In the genomic region with DNA sequence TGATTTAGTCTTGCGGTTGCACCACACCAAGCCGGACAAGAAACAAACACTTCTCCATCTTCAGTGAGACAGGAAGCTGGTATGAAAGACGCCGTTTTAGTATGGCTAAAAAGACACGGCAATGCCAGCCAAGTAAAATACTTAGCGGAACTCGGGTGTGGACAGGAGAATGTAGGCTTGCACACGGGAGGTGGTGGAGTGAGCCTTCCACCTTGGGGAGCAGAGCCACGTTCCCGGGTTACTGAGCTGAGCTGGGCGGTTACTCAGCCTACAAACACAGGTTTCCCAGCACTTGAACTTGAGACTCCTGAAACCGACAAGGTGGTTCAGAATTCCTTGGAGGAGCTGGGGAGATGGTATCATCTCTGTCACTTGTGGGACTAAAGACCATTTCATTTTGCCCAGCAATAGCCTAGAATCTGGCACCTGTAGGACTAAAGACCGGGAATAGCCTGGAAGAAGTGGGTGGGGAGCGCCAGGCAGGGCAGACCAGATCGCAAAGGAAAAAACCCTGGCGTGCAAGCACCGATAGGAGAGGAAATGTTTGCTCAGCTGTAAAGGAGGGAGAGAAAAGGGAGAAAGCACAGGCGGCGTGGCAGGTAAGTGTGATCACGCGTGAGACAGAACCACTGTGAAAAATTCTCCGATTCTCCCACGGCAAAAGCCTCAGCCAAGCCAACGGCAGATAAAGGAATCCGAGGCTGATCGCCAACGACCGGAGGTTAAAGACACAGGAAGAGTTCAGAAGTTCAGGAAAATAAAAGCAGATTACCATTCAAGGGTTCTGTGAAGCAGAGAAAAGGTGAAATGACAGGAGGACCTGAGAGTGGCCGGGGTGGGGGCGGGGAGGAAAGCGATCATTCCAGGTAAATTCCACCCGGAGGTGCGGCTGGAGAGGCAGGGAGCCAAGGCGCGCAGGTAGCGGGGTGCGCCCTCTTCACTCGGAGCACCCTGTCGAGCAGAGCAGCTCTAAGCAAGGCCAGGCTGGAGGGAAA, we compare ENCODE assay signal across 7 cellular contexts. TPM values are rescaled to one million over a fixed set of nuclear protein-coding genes. Genes with fewer than 3 reads are reported as not detected.
DNase-seq lines count a peak whose midpoint lies in the region; ATAC-seq and TF ChIP-seq lines count a peak whose summit lies in the region.

No MANE protein-coding gene starts in this region.

- in situ Hi-C loops in HAP-1 (cut with MboI; ENCODE audit: low sequenced_read_pairs) = no loop called here

- H3K36me3 ChIP-seq in HAP-1 (replicated peaks) (no peaks in the 10 kb centered on the region), PC-9 (ENCODE audit: low read depth) (no peaks in the 10 kb centered on the region), fibroblast of lung (ENCODE audit: control insufficient read depth, insufficient read depth, low read length) (no peaks in the 10 kb centered on the region), rectal smooth muscle tissue (ENCODE audit: control insufficient read depth, insufficient read depth, low read length) (no peaks in the 10 kb centered on the region), WERI-Rb-1 (no peaks in the 10 kb centered on the region)

- no peak overlapping the region for H3K9ac ChIP-seq in fibroblast of lung (ENCODE audit: insufficient read depth, low read length)
- no peak overlapping the region for H3K9ac ChIP-seq in rectal smooth muscle tissue (ENCODE audit: low read length)

- peaks cover 12% of the 10 kb centered on the region; the same call in 1 of the 2 replicates for H3K27me3 ChIP-seq in HAP-1 (ENCODE audit: low read depth)
- H3K27me3 ChIP-seq in PC-9 (ENCODE audit: insufficient read depth, low read depth) = peaks cover 13% of the 10 kb centered on the region
- H3K27me3 ChIP-seq in fibroblast of lung (ENCODE audit: control insufficient read depth, insufficient read depth, low read length) = peaks cover 11% of the 10 kb centered on the region
- peaks cover 3% of the 10 kb centered on the region for H3K27me3 ChIP-seq in rectal smooth muscle tissue (ENCODE audit: control insufficient read depth, insufficient read depth, low read length)
- no peaks in the 10 kb centered on the region for H3K27me3 ChIP-seq in WERI-Rb-1 (ENCODE audit: insufficient read depth, low read depth, severe bottlenecking)

- CTCF ChIA-PET in PC-9 (lab: Charles Lee) = interaction anchor here (0.7 to 1.0 kb wide), 3 partner anchors 9 to 256 kb away, joined by 3 to 11 read pairs (median 4); no protein-coding TSS in a partner anchor

- peak overlapping the region; percentile 10; the same call in 1 of the 2 replicates for H3K4me3 ChIP-seq in HAP-1
- peak overlapping the region; percentile 50 for H3K4me3 ChIP-seq in PC-9
- H3K4me3 ChIP-seq in fibroblast of lung (replicated peaks in 1 of 4; ENCODE audit: control extremely low read depth in 1 of 4, insufficient read depth in 1 of 4, low read depth in 3 of 4, low read length in 4 of 4) = no peak overlapping the region
- H3K4me3 ChIP-seq in rectal smooth muscle tissue (ENCODE audit: low read length) = peak overlapping the region; percentile 38
- no peak overlapping the region for H3K4me3 ChIP-seq in WERI-Rb-1 (ENCODE audit: low read depth, low read length)

- H4K20me1 ChIP-seq in PC-9 (ENCODE audit: insufficient read depth) (no peaks in the 10 kb centered on the region), fibroblast of lung (ENCODE audit: control insufficient read depth, extremely low read depth, insufficient read depth, low read length) (no peaks in the 10 kb centered on the region)

- H3K79me2 ChIP-seq in PC-9 (ENCODE audit: low read depth) (no peaks in the 10 kb centered on the region), fibroblast of lung (ENCODE audit: control insufficient read depth, insufficient read depth, low read length) (no peaks in the 10 kb centered on the region)

- H3K27ac ChIP-seq in PC-9 (peak overlapping the region; percentile 49), fibroblast of lung (ENCODE audit: insufficient read depth, low read length) (no peak overlapping the region), rectal smooth muscle tissue (ENCODE audit: low read depth, low read length) (no peak overlapping the region), WERI-Rb-1 (no peak overlapping the region)

- H3K9me3 ChIP-seq in HAP-1 = no peaks in the 10 kb centered on the region
- H3K9me3 ChIP-seq in PC-9 (ENCODE audit: insufficient read depth, low read depth) = no peaks in the 10 kb centered on the region
- H3K9me3 ChIP-seq in fibroblast of lung (ENCODE audit: control insufficient read depth, insufficient read depth, low read depth, low read length) = no peaks in the 10 kb centered on the region
- no peaks in the 10 kb centered on the region for H3K9me3 ChIP-seq in WERI-Rb-1 (ENCODE audit: severe bottlenecking)

- no peaks in the 10 kb centered on the region for H3K9me2 ChIP-seq in PC-9 (ENCODE audit: insufficient read depth)

- POLR2A ChIA-PET in PC-9 (lab: Charles Lee; ENCODE audit: unreplicated experiment) = interaction anchor here (0.7 kb wide), 1 partner anchor 264 kb away, joined by 5 read pairs; no protein-coding TSS in a partner anchor

- TF ChIP-seq CTCF in PC-9 (conservative IDR thresholded peaks at IDR 0.05) = no peak
- TF ChIP-seq CTCF in fibroblast of lung (conservative IDR thresholded peaks at IDR 0.05 in 1 of 2, IDR thresholded peaks at IDR 0.05 in 1 of 2; ENCODE audit: low read depth in 1 of 2, low read length in 2 of 2) = no peak
- no peak for TF ChIP-seq CTCF in WERI-Rb-1 (IDR thresholded peaks at IDR 0.05; ENCODE audit: low read depth, low read length)

- H2AFZ ChIP-seq in PC-9 (peak overlapping the region; percentile 70; the same call in 1 of the 2 replicates), fibroblast of lung (ENCODE audit: low read length) (no peak overlapping the region)

- no TSS peak for BruUV-seq in PC-9 (replicated peaks; lab: Mats Ljungman, UMichigan)

- intact Hi-C loops in PC-9 (cut with micrococcal nuclease; ENCODE audit: unreplicated experiment) = no loop called here

- peak in 1 of 2 experiments; percentile 10 for DNase-seq in HAP-1 (ENCODE audit: low spot score in 2 of 2)
- DNase-seq in PC-9 = peak in 1 of 2 experiments; percentile 76
- DNase-seq in fibroblast of lung (ENCODE audit: low read depth in 2 of 2) = peak in 1 of 2 donors; percentile 14
- DNase-seq in WERI-Rb-1 = no peak

- H3K4me1 ChIP-seq in HAP-1 (0 out of 2 replicates have a peak, but pooled peaks cover 6% of the 10 kb centered on the region), PC-9 (replicated peaks; ENCODE audit: insufficient read depth) (no peaks in the 10 kb centered on the region), fibroblast of lung (ENCODE audit: control insufficient read depth, extremely low read depth, insufficient read depth, low read length) (peaks cover 2% of the 10 kb centered on the region), rectal smooth muscle tissue (ENCODE audit: control insufficient read depth, insufficient read depth, low read length) (no peaks in the 10 kb centered on the region)

- ATAC-seq in HG03097 (IDR thresholded peaks at IDR 0.05; ENCODE audit: low FRiP score, unreplicated experiment) (no peak), GM21723 (IDR thresholded peaks at IDR 0.05; ENCODE audit: unreplicated experiment) (no peak)

- 0 out of 2 replicates have a peak, but pooled peaks cover 3% of the 10 kb centered on the region for H3F3A ChIP-seq in PC-9 (ENCODE audit: insufficient read depth, low read depth)

- H3K4me2 ChIP-seq in PC-9 (peak overlapping the region; percentile 83), fibroblast of lung (ENCODE audit: extremely low read depth, insufficient read depth, low read length) (peak overlapping the region; percentile 78)

RNA-seq across cellular contexts. Expression of gene SEPHS1, which starts 35.0 kb away (rescaled TPM):
- 49.9 and 63.0 TPM in 2 replicates for total RNA-seq in PC-9 (2021)
- total RNA-seq in fibroblast of lung = 23.9 and 27.4 TPM in 2 replicates
- 50.6 and 57.8 TPM in 2 replicates for polyA plus RNA-seq in fibroblast of lung
- polyA plus RNA-seq in fibroblast of lung (2012) = 31.9 and 46.9 TPM in 2 replicates
- 11.2 and 28.5 TPM in 2 replicates for polyA minus RNA-seq in fibroblast of lung (ENCODE audit: low replicate concordance)

Comparison
In these comparisons a context has a peak if more than half of its experiments do, and no peak if none do; other contexts are left out.
1. H3K4me3 ChIP-seq: peak in HAP-1 (single experiment), PC-9 (single experiment) and rectal smooth muscle tissue (single experiment); none in fibroblast of lung (0 of 4) and WERI-Rb-1 (single experiment).